21 cellular contexts compared by ENCODE assay signal in the genomic region with DNA sequence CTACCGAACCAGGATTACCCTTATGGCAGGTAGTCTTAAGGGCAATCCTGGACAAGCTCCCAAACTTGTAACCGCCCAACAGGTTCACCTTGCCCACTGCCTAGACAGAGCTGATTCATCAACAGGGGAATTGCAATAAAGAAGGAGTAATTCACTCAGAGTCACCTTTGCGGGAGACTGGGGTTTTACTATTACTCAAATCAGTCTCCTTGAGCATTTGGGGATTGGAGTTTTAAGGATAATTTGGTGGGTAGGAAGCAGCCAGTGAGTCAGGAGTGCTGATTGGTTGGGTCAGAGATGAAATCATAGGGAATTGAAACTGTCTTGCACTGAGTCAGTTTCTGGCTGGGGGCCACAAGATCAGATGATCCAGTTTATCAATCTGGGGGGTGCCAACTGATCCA. TPM values are rescaled to one million over a fixed set of nuclear protein-coding genes. Genes with fewer than 3 reads are reported as not detected.
DNase-seq lines count a peak whose midpoint lies in the region; ATAC-seq, FAIRE-seq and TF ChIP-seq lines count a peak whose summit lies in the region.
"Had no signal": no experiment of that assay in that cellular context is flagged by ENCODE, and none has a peak within 500 bp of the region (broad histone marks: within the 10 kb centered on the region; RNA-seq: fewer than 3 reads in every experiment).

No MANE protein-coding gene starts in this region.

- H4K91ac ChIP-seq in IMR-90 (ENCODE audit: insufficient read depth, low read depth, low read length) = no peak overlapping the region

- H3K36me3 Mint-ChIP-seq in activated CD4-positive, alpha-beta memory T cell treated with anti-CD3 and anti-CD28 coated beads for 36 hours = no peaks in the 10 kb centered on the region
- H3K36me3 Mint-ChIP-seq in activated CD4-positive, alpha-beta memory T cell treated with anti-CD3 and anti-CD28 coated beads, Interleukin-2, amount 10 ng/mL, durations not matched to agents 7 days and 5 days (ENCODE audit: low read depth) = no peaks in the 10 kb centered on the region
- H3K36me3 Mint-ChIP-seq: CD8-positive, alpha-beta T cell had no signal

- H3K9me3 ChIP-seq in IMR-90 (ENCODE audit: control insufficient read depth, insufficient read depth, low read length) = peaks cover 4% of the 10 kb centered on the region
- no peaks in the 10 kb centered on the region for H3K9me3 ChIP-seq in K562 (replicated peaks; ENCODE audit: control insufficient read depth, insufficient read depth, low read depth, low read length)
- H3K9me3 ChIP-seq in esophagus squamous epithelium = no peaks in the 10 kb centered on the region
- H3K9me3 ChIP-seq in tibial artery = no peaks in the 10 kb centered on the region
- H3K9me3 ChIP-seq: neutrophil, upper lobe of left lung had no signal

- H2AK9ac ChIP-seq in IMR-90 (replicated peaks; ENCODE audit: low read depth, low read length, poor library complexity) = no peak overlapping the region

- FAIRE-seq in K562 (lab: Jason Lieb, UNC) = no peak
- FAIRE-seq: colon, GM12891 had no signal

- H3K79me2 ChIP-seq in K562 (ENCODE audit: control insufficient read depth, insufficient read depth, low read length) = no peaks in the 10 kb centered on the region
- H3K79me2 ChIP-seq: hepatocyte had no signal

- intact Hi-C loops in activated CD4-positive, alpha-beta memory T cell treated with anti-CD3 and anti-CD28 coated beads for 36 hours (cut with micrococcal nuclease) = no loop called here
- intact Hi-C loops in IMR-90 (cut with micrococcal nuclease) = no loop called here
- intact Hi-C loops in K562 (cut with micrococcal nuclease) = no loop called here
- intact Hi-C loops in esophagus squamous epithelium (cut with DNase I) = loop anchor here (10.0 kb wide), 1 partner anchor 59 kb away; no protein-coding TSS in a partner anchor
- intact Hi-C loops in tibial artery (cut with DNase I; ENCODE audit: low total_unique reads) = no loop called here

- H4K20me1 ChIP-seq in IMR-90 (ENCODE audit: insufficient read depth, low read length) (no peaks in the 10 kb centered on the region), K562 (replicated peaks; ENCODE audit: control insufficient read depth, insufficient read depth, low read length) (no peaks in the 10 kb centered on the region)

- H3K9me1 ChIP-seq in IMR-90 (ENCODE audit: insufficient read depth, low read length) (no peaks in the 10 kb centered on the region), K562 (ENCODE audit: control insufficient read depth, insufficient read depth, low read length) (no peaks in the 10 kb centered on the region)

- H4K8ac ChIP-seq in IMR-90 (ENCODE audit: low read depth in 2 of 2, low read length in 2 of 2) = no peak overlapping the region

- H3K4ac ChIP-seq in IMR-90 (ENCODE audit: low read depth, low read length) = no peak overlapping the region

- no peak overlapping the region for H4K5ac ChIP-seq in IMR-90 (ENCODE audit: low read depth, low read length)

- H3K4me1 Mint-ChIP-seq in activated CD4-positive, alpha-beta memory T cell treated with anti-CD3 and anti-CD28 coated beads for 36 hours (ENCODE audit: low read depth) = peaks cover 5% of the 10 kb centered on the region
- H3K4me1 Mint-ChIP-seq in activated CD4-positive, alpha-beta memory T cell treated with anti-CD3 and anti-CD28 coated beads, Interleukin-2, amount 10 ng/mL, durations not matched to agents 7 days and 5 days = no peaks in the 10 kb centered on the region
- H3K4me1 Mint-ChIP-seq: T-helper 17 cell had no signal

- dilution Hi-C loops in IMR-90 (cut with HindIII; ENCODE audit: low sequenced_read_pairs, unreplicated experiment) = no loop called here

- no peak overlapping the region for H3K4me3 Mint-ChIP-seq in activated CD4-positive, alpha-beta memory T cell treated with anti-CD3 and anti-CD28 coated beads for 36 hours
- H3K4me3 Mint-ChIP-seq in activated CD4-positive, alpha-beta memory T cell treated with anti-CD3 and anti-CD28 coated beads, Interleukin-2, amount 10 ng/mL, durations not matched to agents 7 days and 5 days = no peak overlapping the region
- H3K4me3 Mint-ChIP-seq: CD8-positive, alpha-beta T cell; H9; T-helper 17 cell had no signal

- H3K27ac ChIP-seq in IMR-90 (ENCODE audit: insufficient read depth, low read length) = no peak overlapping the region
- H3K27ac ChIP-seq in K562 (ENCODE audit: extremely low read depth, low read depth, low read length) = no peak overlapping the region
- peak overlapping the region in 1 of 4 donors; percentile 13 for H3K27ac ChIP-seq in esophagus squamous epithelium
- no peak overlapping the region for H3K27ac ChIP-seq in tibial artery
- H3K27ac ChIP-seq: hepatocyte, neutrophil, right atrium auricular region, upper lobe of left lung had no signal

- H2BK120ac ChIP-seq in IMR-90 (ENCODE audit: low read depth, low read length) = no peak overlapping the region

- no peak overlapping the region for H3K4me3 ChIP-seq in IMR-90 (ENCODE audit: insufficient read depth, low read depth, low read length)
- no peak overlapping the region for H3K4me3 ChIP-seq in K562
- no peak overlapping the region for H3K4me3 ChIP-seq in esophagus squamous epithelium
- H3K4me3 ChIP-seq in tibial artery = no peak overlapping the region
- H3K4me3 ChIP-seq: hepatocyte, right atrium auricular region, upper lobe of left lung had no signal

- H2BK15ac ChIP-seq in IMR-90 (ENCODE audit: low read depth, low read length) = no peak overlapping the region

- no peak overlapping the region for H3K18ac ChIP-seq in IMR-90 (ENCODE audit: low read depth, low read length)

- H2AFZ ChIP-seq in IMR-90 (replicated peaks; ENCODE audit: low read length, poor library complexity) (no peak overlapping the region), K562 (ENCODE audit: low read depth, low read length) (no peak overlapping the region)
- H2AFZ ChIP-seq: hepatocyte had no signal

- H3K36me3 ChIP-seq in IMR-90 (ENCODE audit: control insufficient read depth, insufficient read depth, low read length) (no peaks in the 10 kb centered on the region), K562 (ENCODE audit: control insufficient read depth, insufficient read depth, low read length) (no peaks in the 10 kb centered on the region), esophagus squamous epithelium (no peaks in the 10 kb centered on the region), tibial artery (no peaks in the 10 kb centered on the region)
- H3K36me3 ChIP-seq: neutrophil, right atrium auricular region, upper lobe of left lung had no signal

- no CpG with 5 or more reads among the region's 3 CpGs for WGBS in IMR-90 (ENCODE audit: extremely low coverage in 2 of 2, insufficient read length in 1 of 2), 2 experiments
- WGBS in K562 (ENCODE audit: insufficient coverage, low coverage, missing lambda C conversion rate) = 78% methylated on average over 3 of the region's 3 CpGs
- WGBS in esophagus squamous epithelium, 2 donors = 43 to 55% methylated on average over 2 to 3 of the region's 3 CpGs

- H3K27me3 ChIP-seq in IMR-90 (ENCODE audit: control insufficient read depth, insufficient read depth, low read length) (peaks cover 17% of the 10 kb centered on the region), K562 (ENCODE audit: control insufficient read depth in 2 of 2, insufficient read depth in 2 of 2, low read length in 2 of 2) (no peaks in the 10 kb centered on the region), esophagus squamous epithelium (no peaks in the 10 kb centered on the region), tibial artery (no peaks in the 10 kb centered on the region)
- H3K27me3 ChIP-seq: hepatocyte, neutrophil, right atrium auricular region, upper lobe of left lung had no signal

- no peak for TF ChIP-seq POLR2A in IMR-90 (IDR thresholded peaks at IDR 0.05; ENCODE audit: low read depth, low read length)
- no peak for TF ChIP-seq POLR2A in K562 (conservative IDR thresholded peaks at IDR 0.05)
- no peak for TF ChIP-seq POLR2A in esophagus squamous epithelium (IDR thresholded peaks at IDR 0.05)

- ATAC-seq in IMR-90 (ENCODE audit: low read depth) (no peak), K562 (no peak), HG03565 (IDR thresholded peaks at IDR 0.05; ENCODE audit: unreplicated experiment) (no peak)
- ATAC-seq: CD8-positive, alpha-beta T cell; T-helper 17 cell had no signal

- no peak for TF ChIP-seq CTCF in IMR-90 (conservative IDR thresholded peaks at IDR 0.05; ENCODE audit: low read depth, low read length)
- TF ChIP-seq CTCF in K562 (IDR thresholded peaks at IDR 0.05 in 2 of 3, conservative IDR thresholded peaks at IDR 0.05 in 1 of 3; ENCODE audit: insufficient read depth in 2 of 3, low read depth in 1 of 3, low read length in 3 of 3) = no peak
- TF ChIP-seq CTCF in esophagus squamous epithelium (IDR thresholded peaks at IDR 0.05) = no peak
- no peak for TF ChIP-seq CTCF in tibial artery (IDR thresholded peaks at IDR 0.05)

- H3K9me3 Mint-ChIP-seq in activated CD4-positive, alpha-beta memory T cell treated with anti-CD3 and anti-CD28 coated beads for 36 hours = no peaks in the 10 kb centered on the region
- no peaks in the 10 kb centered on the region for H3K9me3 Mint-ChIP-seq in activated CD4-positive, alpha-beta memory T cell treated with anti-CD3 and anti-CD28 coated beads, Interleukin-2, amount 10 ng/mL, durations not matched to agents 7 days and 5 days
- H3K9me3 Mint-ChIP-seq: CD8-positive, alpha-beta T cell had no signal

- no peak overlapping the region for H3K9ac ChIP-seq in IMR-90 (ENCODE audit: low read depth, low read length)
- no peak overlapping the region for H3K9ac ChIP-seq in K562 (ENCODE audit: insufficient read depth in 1 of 2, low read depth in 2 of 2, low read length in 2 of 2)

- H3K23ac ChIP-seq in IMR-90 (ENCODE audit: low read depth, low read length) = no peak overlapping the region

- no peak for TF ChIP-seq EP300 in K562 (IDR thresholded peaks at IDR 0.05; ENCODE audit: low read length)

- H3K27ac Mint-ChIP-seq in activated CD4-positive, alpha-beta memory T cell treated with anti-CD3 and anti-CD28 coated beads for 36 hours = no peak overlapping the region
- H3K27ac Mint-ChIP-seq in activated CD4-positive, alpha-beta memory T cell treated with anti-CD3 and anti-CD28 coated beads, Interleukin-2, amount 10 ng/mL, durations not matched to agents 7 days and 5 days = no peak overlapping the region
- H3K27ac Mint-ChIP-seq: CD8-positive, alpha-beta T cell; H9; T-helper 17 cell had no signal

- no peaks in the 10 kb centered on the region for H3K79me1 ChIP-seq in IMR-90 (ENCODE audit: low read depth in 1 of 2, low read length in 2 of 2)

- H3K4me2 ChIP-seq in IMR-90 (ENCODE audit: low read depth, low read length) (no peak overlapping the region), K562 (ENCODE audit: insufficient read depth, low read length) (no peak overlapping the region)
- H3K4me2 ChIP-seq: hepatocyte had no signal

- peaks cover 1% of the 10 kb centered on the region for H3K27me3 Mint-ChIP-seq in activated CD4-positive, alpha-beta memory T cell treated with anti-CD3 and anti-CD28 coated beads for 36 hours
- peaks cover 2% of the 10 kb centered on the region for H3K27me3 Mint-ChIP-seq in activated CD4-positive, alpha-beta memory T cell treated with anti-CD3 and anti-CD28 coated beads, Interleukin-2, amount 10 ng/mL, durations not matched to agents 7 days and 5 days
- H3K27me3 Mint-ChIP-seq: T-helper 17 cell had no signal

- no peak overlapping the region for H3K14ac ChIP-seq in IMR-90 (replicated peaks; ENCODE audit: low read depth, low read length)

- H3K56ac ChIP-seq in IMR-90 (ENCODE audit: extremely low read depth, insufficient read depth, low read length) = no peak overlapping the region

- BruUV-seq in IMR-90 (replicated peaks; lab: Mats Ljungman, UMichigan) (no TSS peak), K562 (replicated peaks; lab: Mats Ljungman, UMichigan) (no TSS peak)

- peak; percentile 49 for DNase-seq in activated CD4-positive, alpha-beta memory T cell treated with anti-CD3 and anti-CD28 coated beads for 36 hours
- no peak for DNase-seq in activated CD4-positive, alpha-beta memory T cell treated with anti-CD3 and anti-CD28 coated beads, Interleukin-2, amount 10 ng/mL, durations not matched to agents 7 days and 5 days
- peak; percentile 44 for DNase-seq in IMR-90
- DNase-seq in K562 (ENCODE audit: extremely low read depth in 1 of 4, low spot score in 3 of 4) = no peak
- peak; percentile 45 for DNase-seq in iris pigment epithelial cell (ENCODE audit: low read depth)
- DNase-seq in esophagus squamous epithelium (lab: John Stamatoyannopoulos, UW) = no peak
- DNase-seq in tibial artery = no peak
- DNase-seq: ACHN; CD8-positive, alpha-beta T cell; H9; kidney glomerular epithelial cell; NCI-H2081 treated with DMSO at 0.1 percent for 48 hours; NCI-H774; T-helper 17 cell; upper lobe of left lung had no signal

- CTCF ChIA-PET in activated CD4-positive, alpha-beta memory T cell treated with anti-CD3 and anti-CD28 coated beads for 36 hours (lab: Charles Lee) = no interaction called here
- CTCF ChIA-PET in activated CD4-positive, alpha-beta memory T cell treated with anti-CD3 and anti-CD28 coated beads, Interleukin-2, amount 10 ng/mL, durations not matched to agents 7 days and 5 days (lab: Charles Lee) = interaction anchor here (1.6 kb wide), 1 partner anchor 89 kb away, joined by 4 read pairs; no protein-coding TSS in a partner anchor
- CTCF ChIA-PET in IMR-90 (lab: Yijun Ruan, JAX) (no interaction called here), K562 (lab: Yijun Ruan, JAX; ENCODE audit: low intra/inter-chr PET ratio) (no interaction called here)

- POLR2A ChIA-PET in activated CD4-positive, alpha-beta memory T cell treated with anti-CD3 and anti-CD28 coated beads for 36 hours (lab: Charles Lee) = no interaction called here
- POLR2A ChIA-PET in activated CD4-positive, alpha-beta memory T cell treated with anti-CD3 and anti-CD28 coated beads, Interleukin-2, amount 10 ng/mL, durations not matched to agents 7 days and 5 days (lab: Charles Lee) = interaction anchor here (1.0 kb wide), 1 partner anchor 16 kb away, joined by 3 read pairs; no protein-coding TSS in a partner anchor
- POLR2A ChIA-PET in IMR-90 (lab: Charles Lee; ENCODE audit: unreplicated experiment) = no interaction called here
- POLR2A ChIA-PET in K562 (lab: Yijun Ruan, JAX) = interaction anchor here (1.7 to 1.9 kb wide), 2 partner anchors 11 to 12 kb away, joined by 4 to 10 read pairs; no protein-coding TSS in a partner anchor

- no peak overlapping the region for H2BK20ac ChIP-seq in IMR-90 (ENCODE audit: low read depth, low read length)

- no peak overlapping the region for H2AK5ac ChIP-seq in IMR-90 (ENCODE audit: low read depth, low read length)

- H2BK5ac ChIP-seq in IMR-90 (ENCODE audit: low read depth, low read length, poor library complexity, severe bottlenecking) = no peak overlapping the region

- no peak for TF ChIP-seq RAD21 in IMR-90 (IDR thresholded peaks at IDR 0.05; ENCODE audit: low read length)
- no peak for TF ChIP-seq RAD21 in K562 (CRISPR knock-in tag; conservative IDR thresholded peaks at IDR 0.05 in 1 of 2, IDR thresholded peaks at IDR 0.05 in 1 of 2)

- in situ Hi-C loops in IMR-90 (cut with MboI; ENCODE audit: low sequenced_read_pairs) (no loop called here), K562 (cut with MboI) (no loop called here)

- H3K4me1 ChIP-seq in IMR-90 (ENCODE audit: control insufficient read depth, insufficient read depth, low read length) (no peaks in the 10 kb centered on the region), K562 (replicated peaks in 1 of 2; ENCODE audit: control insufficient read depth in 2 of 2, insufficient read depth in 2 of 2, low read length in 2 of 2) (peaks cover 1 to 3% of the 10 kb centered on the region in 2 experiments; a peak in 3 of 5 replicates), esophagus squamous epithelium (peaks cover 0 to 11% (median 0%) of the 10 kb centered on the region in 3 donors), tibial artery (no peaks in the 10 kb centered on the region)
- H3K4me1 ChIP-seq: right atrium auricular region, upper lobe of left lung had no signal

RNA-seq across cellular contexts. Expression of gene HK1, which starts 25.3 kb away (rescaled TPM):
- total RNA-seq in activated CD4-positive, alpha-beta memory T cell treated with anti-CD3 and anti-CD28 coated beads for 36 hours = 100 to 1,000 TPM; 213 to 220 TPM
- total RNA-seq in activated CD4-positive, alpha-beta memory T cell treated with anti-CD3 and anti-CD28 coated beads, Interleukin-2, amount 10 ng/mL, durations not matched to agents 7 days and 5 days = 100 to 1,000 TPM; 142 to 146 TPM
- total RNA-seq in IMR-90 (2012; rRNA removed) (90.5 and 107 TPM in 2 replicates), K562 (2014; rRNA removed) (309 and 365 TPM in 2 replicates), K562 (2014; rRNA removed; fragmentation: Illumina TruSeq; extraction: Trizol) (193 and 203 TPM in 2 replicates), K562 (2015; rRNA removed; fragmentation: Illumina TruSeq; extraction: Trizol) (186 and 188 TPM in 2 replicates), K562 (2021) (369 and 422 TPM in 2 replicates), esophagus squamous epithelium (100 to 1,000 TPM; 130 to 189 (median 142) TPM)
- polyA plus RNA-seq in IMR-90 (2012; rRNA removed) (47.7 and 53.7 TPM in 2 replicates), K562 (2011; rRNA removed) (133 and 176 TPM in 2 replicates), K562 (2014; fragmentation: Illumina TruSeq; extraction: Trizol) (423 and 444 TPM in 2 replicates), K562 (2014; fragmentation: Nextera tagmentation; extraction: Ambion mirVana) (10 to 100 TPM; 29.2 to 34.6 TPM), K562 (2014; rRNA removed) (239 and 256 TPM in 2 replicates)
- 31.0 and 34.7 TPM in 2 replicates for polyA plus RNA-seq in IMR-90 (2012; cell fraction: cytosol; rRNA removed)
- 30.4 and 36.1 TPM in 2 replicates for polyA plus RNA-seq in IMR-90 (2012; cell fraction: nucleus; rRNA removed; ENCODE audit: low replicate concordance)
- total RNA-seq in K562 (2011; cell fraction: chromatin; rRNA removed; ENCODE audit: low replicate concordance) = 146 and 195 TPM in 2 replicates
- total RNA-seq in K562 (2011; cell fraction: nucleolus; rRNA removed) = 104 and 109 TPM in 2 replicates
- 111 and 114 TPM in 2 replicates for total RNA-seq in K562 (2011; cell fraction: nucleoplasm; rRNA removed)
- polyA plus RNA-seq in K562 (2011; cell fraction: cytosol; rRNA removed) = 163 and 167 TPM in 2 replicates
- polyA plus RNA-seq in K562 (2011; cell fraction: nucleus; rRNA removed) = 84.0 and 115 TPM in 2 replicates
- 265 and 370 TPM in 2 replicates for polyA plus RNA-seq in K562 (2012)
- 362 and 462 TPM in 2 replicates for polyA minus RNA-seq in K562 (2011; rRNA and poly(A)+ RNA removed)
- 160 and 170 TPM in 2 replicates for polyA minus RNA-seq in K562 (2011; cell fraction: cytosol; rRNA and poly(A)+ RNA removed)
- polyA minus RNA-seq in K562 (2011; cell fraction: nucleus; rRNA and poly(A)+ RNA removed) = 46.6 and 67.3 TPM in 2 replicates

Comparison
In these comparisons a context has a peak if more than half of its experiments do, and no peak if none do; other contexts are left out.
1. DNase-seq: peak in activated CD4-positive, alpha-beta memory T cell treated with anti-CD3 and anti-CD28 coated beads for 36 hours (single experiment), IMR-90 (single experiment) and iris pigment epithelial cell (single experiment); none in activated CD4-positive, alpha-beta memory T cell treated with anti-CD3 and anti-CD28 coated beads, Interleukin-2, amount 10 ng/mL, durations not matched to agents 7 days and 5 days (single experiment), K562 (0 of 4), esophagus squamous epithelium (single experiment) and tibial artery (0 of 2).
2. POLR2A ChIA-PET loops: an anchor here in activated CD4-positive, alpha-beta memory T cell treated with anti-CD3 and anti-CD28 coated beads, Interleukin-2, amount 10 ng/mL, durations not matched to agents 7 days and 5 days (1.0 kb wide) and K562 (1.7 to 1.9 kb wide); none called in activated CD4-positive, alpha-beta memory T cell treated with anti-CD3 and anti-CD28 coated beads for 36 hours and IMR-90.